In genomic region chr17:998111-998510, GRCh38 we compare ENCODE assay signal across 1 cellular context.
TF ChIP-seq lines count a peak whose summit lies in the region.

No MANE protein-coding gene starts in this region.

TF ChIP-seq in GM12878, 131 proteins besides CTCF, POLR2A, EP300 and RAD21 (continued from another document):
- no peak for TF ChIP-seq IRF3 (IDR thresholded peaks at IDR 0.05)
- no peak for TF ChIP-seq PKNOX1 (IDR thresholded peaks at IDR 0.05)
- TF ChIP-seq JUNB (IDR thresholded peaks at IDR 0.05): no peak
- TF ChIP-seq CHD4 (IDR thresholded peaks at IDR 0.05): no peak
- no peak for TF ChIP-seq BRCA1 (IDR thresholded peaks at IDR 0.05; ENCODE audit: low read depth, low read length)
- no peak for TF ChIP-seq SMC3 (IDR thresholded peaks at IDR 0.05; ENCODE audit: borderline replicate concordance, low read length)
